In the genomic region with DNA sequence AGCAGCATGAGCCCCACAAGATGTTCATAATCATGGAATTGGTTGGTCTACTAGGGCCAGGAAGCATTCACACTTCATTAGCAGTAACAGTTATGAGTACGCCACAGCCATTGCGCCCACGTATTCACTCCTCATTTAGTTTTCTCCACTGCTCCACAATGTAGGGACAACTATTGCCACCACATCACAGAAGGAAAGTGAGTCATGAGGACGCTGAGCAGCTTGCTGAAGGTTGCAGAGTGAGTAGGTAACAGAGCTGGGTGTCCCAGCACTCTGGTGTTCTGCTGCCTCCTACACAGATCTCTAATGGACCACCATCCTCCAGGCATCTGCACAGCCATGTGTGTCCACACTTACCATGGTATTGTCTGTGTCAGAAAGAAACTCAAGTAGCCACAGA, we compare ENCODE assay signal across 18 cellular contexts.
DNase-seq lines count a peak whose midpoint lies in the region; ATAC-seq lines count a peak whose summit lies in the region.
"Had no signal": no experiment of that assay in that cellular context is flagged by ENCODE, and none has a peak within 500 bp of the region (broad histone marks: within the 10 kb centered on the region; RNA-seq: fewer than 3 reads in every experiment).

No MANE protein-coding gene starts in this region.

- no peak overlapping the region for H3K27ac Mint-ChIP-seq in activated CD4-positive, alpha-beta T cell treated with anti-CD3 and anti-CD28 coated beads for 36 hours
- no peak overlapping the region for H3K27ac Mint-ChIP-seq in activated CD4-positive, alpha-beta T cell treated with anti-CD3 and anti-CD28 coated beads, Interleukin-2, amount 10 ng/mL, durations not matched to agents 7 days and 5 days
- no peak overlapping the region for H3K27ac Mint-ChIP-seq in stimulated activated naive CD8-positive, alpha-beta T cell treated with anti-CD3 and anti-CD28 coated beads, Interleukin-15, amount 100 ng/mL, for 72 hours
- H3K27ac Mint-ChIP-seq: CD4-positive, alpha-beta memory T cell; HFFc6 had no signal

- no peaks in the 10 kb centered on the region for H3K36me3 Mint-ChIP-seq in activated CD4-positive, alpha-beta T cell treated with anti-CD3 and anti-CD28 coated beads for 36 hours (ENCODE audit: low read depth)
- H3K36me3 Mint-ChIP-seq in activated CD4-positive, alpha-beta T cell treated with anti-CD3 and anti-CD28 coated beads, Interleukin-2, amount 10 ng/mL, durations not matched to agents 7 days and 5 days (ENCODE audit: low read depth), result no peaks in the 10 kb centered on the region
- H3K36me3 Mint-ChIP-seq: CD14-positive monocyte; CD4-positive, alpha-beta memory T cell had no signal

- no peak overlapping the region for H3K4me3 Mint-ChIP-seq in activated CD4-positive, alpha-beta T cell treated with anti-CD3 and anti-CD28 coated beads for 36 hours
- no peak overlapping the region for H3K4me3 Mint-ChIP-seq in activated CD4-positive, alpha-beta T cell treated with anti-CD3 and anti-CD28 coated beads, Interleukin-2, amount 10 ng/mL, durations not matched to agents 7 days and 5 days
- no peak overlapping the region for H3K4me3 Mint-ChIP-seq in stimulated activated naive CD8-positive, alpha-beta T cell treated with anti-CD3 and anti-CD28 coated beads, Interleukin-15, amount 100 ng/mL, for 72 hours
- H3K4me3 Mint-ChIP-seq: CD14-positive monocyte; CD4-positive, alpha-beta memory T cell; HFFc6 had no signal

- no peaks in the 10 kb centered on the region for H3K4me1 Mint-ChIP-seq in activated CD4-positive, alpha-beta T cell treated with anti-CD3 and anti-CD28 coated beads for 36 hours
- H3K4me1 Mint-ChIP-seq in activated CD4-positive, alpha-beta T cell treated with anti-CD3 and anti-CD28 coated beads, Interleukin-2, amount 10 ng/mL, durations not matched to agents 7 days and 5 days, result no peaks in the 10 kb centered on the region
- H3K4me1 Mint-ChIP-seq in stimulated activated naive CD8-positive, alpha-beta T cell treated with anti-CD3 and anti-CD28 coated beads, Interleukin-15, amount 100 ng/mL, for 72 hours, result no peaks in the 10 kb centered on the region
- H3K4me1 Mint-ChIP-seq: CD14-positive monocyte; CD4-positive, alpha-beta memory T cell had no signal

- CTCF ChIA-PET in activated CD4-positive, alpha-beta T cell treated with anti-CD3 and anti-CD28 coated beads for 36 hours (lab: Charles Lee), result no interaction called here
- CTCF ChIA-PET in activated CD4-positive, alpha-beta T cell treated with anti-CD3 and anti-CD28 coated beads, Interleukin-2, amount 10 ng/mL, durations not matched to agents 7 days and 5 days (lab: Charles Lee), result no interaction called here

- peak; percentile 58 for ATAC-seq in activated CD4-positive, alpha-beta T cell treated with anti-CD3 and anti-CD28 coated beads for 36 hours
- peak; percentile 55 for ATAC-seq in stimulated activated naive CD8-positive, alpha-beta T cell treated with anti-CD3 and anti-CD28 coated beads, Interleukin-15, Interleukin-2, amounts not matched to agents 100 U/mL and 50 U/mL, for 24 hours
- ATAC-seq in stimulated activated naive CD8-positive, alpha-beta T cell treated with anti-CD3 and anti-CD28 coated beads, Interleukin-15, amount 100 ng/mL, for 72 hours, result no peak
- no peak for ATAC-seq in GM18502 (IDR thresholded peaks at IDR 0.05; ENCODE audit: poor library complexity, unreplicated experiment)
- ATAC-seq: HCT116 had no signal

- H3K9me3 Mint-ChIP-seq in activated CD4-positive, alpha-beta T cell treated with anti-CD3 and anti-CD28 coated beads for 36 hours (ENCODE audit: low read depth), result no peaks in the 10 kb centered on the region
- H3K9me3 Mint-ChIP-seq in activated CD4-positive, alpha-beta T cell treated with anti-CD3 and anti-CD28 coated beads, Interleukin-2, amount 10 ng/mL, durations not matched to agents 7 days and 5 days, result peaks cover 3% of the 10 kb centered on the region
- H3K9me3 Mint-ChIP-seq in stimulated activated naive CD8-positive, alpha-beta T cell treated with anti-CD3 and anti-CD28 coated beads, Interleukin-15, amount 100 ng/mL, for 72 hours, result no peaks in the 10 kb centered on the region

- peaks cover 27% of the 10 kb centered on the region for H3K27me3 Mint-ChIP-seq in activated CD4-positive, alpha-beta T cell treated with anti-CD3 and anti-CD28 coated beads for 36 hours
- H3K27me3 Mint-ChIP-seq in activated CD4-positive, alpha-beta T cell treated with anti-CD3 and anti-CD28 coated beads, Interleukin-2, amount 10 ng/mL, durations not matched to agents 7 days and 5 days, result peaks cover 12% of the 10 kb centered on the region
- H3K27me3 Mint-ChIP-seq in stimulated activated naive CD8-positive, alpha-beta T cell treated with anti-CD3 and anti-CD28 coated beads, Interleukin-15, amount 100 ng/mL, for 72 hours, result peaks cover 22% of the 10 kb centered on the region

- POLR2A ChIA-PET in activated CD4-positive, alpha-beta T cell treated with anti-CD3 and anti-CD28 coated beads for 36 hours (lab: Charles Lee), result no interaction called here
- POLR2A ChIA-PET in activated CD4-positive, alpha-beta T cell treated with anti-CD3 and anti-CD28 coated beads, Interleukin-2, amount 10 ng/mL, durations not matched to agents 7 days and 5 days (lab: Charles Lee), result no interaction called here

- no peak for DNase-seq in activated CD4-positive, alpha-beta T cell treated with anti-CD3 and anti-CD28 coated beads for 36 hours
- DNase-seq in activated CD4-positive, alpha-beta T cell treated with anti-CD3 and anti-CD28 coated beads, Interleukin-2, amount 10 ng/mL, durations not matched to agents 7 days and 5 days, result no peak
- DNase-seq in stimulated activated naive CD8-positive, alpha-beta T cell treated with anti-CD3 and anti-CD28 coated beads, Interleukin-15, Interleukin-2, amounts not matched to agents 100 U/mL and 50 U/mL, for 24 hours, result no peak
- DNase-seq in stimulated activated naive CD8-positive, alpha-beta T cell treated with anti-CD3 and anti-CD28 coated beads, Interleukin-15, amount 100 ng/mL, for 72 hours, result no peak
- DNase-seq in occipital lobe (lab: John Stamatoyannopoulos, UW) (peak; percentile 39), superior temporal gyrus (ENCODE audit: extremely low spot score) (peak; percentile 53), NCI-H526 treated with DMSO at 0.1 percent for 48 hours (lab: John Stamatoyannopoulos, UW) (no peak)
- DNase-seq: AML-193, DMS153, DMS79, GDM1, GOT3, H7, HFFc6 had no signal

- intact Hi-C loops in activated CD4-positive, alpha-beta T cell treated with anti-CD3 and anti-CD28 coated beads for 36 hours (cut with DNase I, micrococcal nuclease), result no loop called here

Comparison
In these comparisons a context has a peak if more than half of its experiments do, and no peak if none do; other contexts are left out.
1. ATAC-seq: peak in activated CD4-positive, alpha-beta T cell treated with anti-CD3 and anti-CD28 coated beads for 36 hours (single experiment) and stimulated activated naive CD8-positive, alpha-beta T cell treated with anti-CD3 and anti-CD28 coated beads, Interleukin-15, Interleukin-2, amounts not matched to agents 100 U/mL and 50 U/mL, for 24 hours (single experiment); none in stimulated activated naive CD8-positive, alpha-beta T cell treated with anti-CD3 and anti-CD28 coated beads, Interleukin-15, amount 100 ng/mL, for 72 hours (single experiment) and GM18502 (single experiment).
2. DNase-seq: peak in occipital lobe (single experiment) and superior temporal gyrus (single experiment); none in activated CD4-positive, alpha-beta T cell treated with anti-CD3 and anti-CD28 coated beads for 36 hours (single experiment), activated CD4-positive, alpha-beta T cell treated with anti-CD3 and anti-CD28 coated beads, Interleukin-2, amount 10 ng/mL, durations not matched to agents 7 days and 5 days (single experiment), stimulated activated naive CD8-positive, alpha-beta T cell treated with anti-CD3 and anti-CD28 coated beads, Interleukin-15, Interleukin-2, amounts not matched to agents 100 U/mL and 50 U/mL, for 24 hours (single experiment), stimulated activated naive CD8-positive, alpha-beta T cell treated with anti-CD3 and anti-CD28 coated beads, Interleukin-15, amount 100 ng/mL, for 72 hours (0 of 2) and NCI-H526 treated with DMSO at 0.1 percent for 48 hours (single experiment).